In genomic region chr5:65562731-65563701, GRCh38 we compare ENCODE assay signal across 8 cellular contexts. TPM values are rescaled to one million over a fixed set of nuclear protein-coding genes. Genes with fewer than 3 reads are reported as not detected.
DNase-seq lines count a peak whose midpoint lies in the region; ATAC-seq, FAIRE-seq and TF ChIP-seq lines count a peak whose summit lies in the region.

A gene with protein sequence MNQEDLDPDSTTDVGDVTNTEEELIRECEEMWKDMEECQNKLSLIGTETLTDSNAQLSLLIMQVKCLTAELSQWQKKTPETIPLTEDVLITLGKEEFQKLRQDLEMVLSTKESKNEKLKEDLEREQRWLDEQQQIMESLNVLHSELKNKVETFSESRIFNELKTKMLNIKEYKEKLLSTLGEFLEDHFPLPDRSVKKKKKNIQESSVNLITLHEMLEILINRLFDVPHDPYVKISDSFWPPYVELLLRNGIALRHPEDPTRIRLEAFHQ (minus strand): TSS chr5:65563168. CDS start chr5:65554907, 8,261 bp downstream.
Gene PPWD1, plus strand, starts transcription at chr5:65563296. Its CDS starts 15 bp downstream, at chr5:65563311.

- ATAC-seq in HG02852 (IDR thresholded peaks at IDR 0.05; ENCODE audit: unreplicated experiment) (peak; percentile 99), heart right ventricle (peak; percentile 99 to 100 (median 100)), upper lobe of right lung (peak; percentile 100)

- DNase-seq in GM12892 (ENCODE audit: insufficient read length) (peak; percentile 53), NCI-H146 (lab: John Stamatoyannopoulos, UW) (peak; percentile 96), T-helper 1 cell (peak; percentile 86 to 98 (median 92)), amniotic epithelial cell (ENCODE audit: low read depth) (peak; percentile 93), heart right ventricle (peak; percentile 90 to 95), posterior cingulate gyrus (peak; percentile 90 to 99 (median 94)), upper lobe of right lung (peak; percentile 96)

- H3K4me1 ChIP-seq in heart right ventricle (peaks cover 2 to 38% (median 28%) of the 10 kb centered on the region in 9 donors), upper lobe of right lung (peaks cover 21% of the 10 kb centered on the region)

- H3K9me3 ChIP-seq in heart right ventricle (no peaks in the 10 kb centered on the region), upper lobe of right lung (no peaks in the 10 kb centered on the region)

- peak; percentile 87 for TF ChIP-seq POLR2A in GM12892 (IDR thresholded peaks at IDR 0.05; ENCODE audit: low read depth, low read length)

- H3K4me3 ChIP-seq in heart right ventricle = peak within 1 kb of the TSS; percentile 63 to 96 (median 78)
- peak within 1 kb of the TSS; percentile 78 for H3K4me3 ChIP-seq in upper lobe of right lung

- 0 to 1% methylated on average over 54 of the region's 54 CpGs for WGBS in heart right ventricle, 2 donors

- intact Hi-C loops in heart right ventricle (cut with DNase I) = loop anchor here in 2 of 10 donors (5.0 kb wide), 2 partner anchors 59 to 1401 kb away; partner anchors contain the start of gene TRIM23 (in 1 of the 2)
- intact Hi-C loops in posterior cingulate gyrus (cut with DNase I) = no loop called here
- intact Hi-C loops in upper lobe of right lung (cut with DNase I) = no loop called here

- TF ChIP-seq CTCF in heart right ventricle (IDR thresholded peaks at IDR 0.05) = no peak
- TF ChIP-seq CTCF in upper lobe of right lung (IDR thresholded peaks at IDR 0.05) = no peak

- H3K36me3 ChIP-seq in heart right ventricle = peaks cover 0 to 20% (median 4%) of the 10 kb centered on the region in 9 donors
- H3K36me3 ChIP-seq in upper lobe of right lung = peaks cover 6% of the 10 kb centered on the region

- H3K27ac ChIP-seq in heart right ventricle (peak within 1 kb of the TSS; percentile 73 to 92 (median 82)), upper lobe of right lung (peak within 1 kb of the TSS; percentile 92)

- FAIRE-seq in GM12892 (lab: Jason Lieb, UNC) = peak; percentile 96

- H3K27me3 ChIP-seq in heart right ventricle (no peaks in the 10 kb centered on the region), upper lobe of right lung (no peaks in the 10 kb centered on the region)

RNA-seq across cellular contexts. Expression of the first gene that starts in this region (rescaled TPM):
- 61.2 TPM for polyA plus RNA-seq in GM12892 (2012; ENCODE audit: missing spikeins)
- total RNA-seq in heart right ventricle (1 to 10 TPM in 3 of 10 donors, under 1 TPM in 7; 0.19 to 3.5 (median 0.62) TPM), upper lobe of right lung (2.3 TPM)
- polyA plus RNA-seq in heart right ventricle = under 1 TPM; 0.58 to 0.95 TPM

RNA-seq across cellular contexts. Expression of gene PPWD1, which starts in this region (rescaled TPM):
- polyA plus RNA-seq in GM12892 (2012; ENCODE audit: missing spikeins) = 33.9 TPM
- 10 to 100 TPM; 14.1 to 22.3 (median 16.2) TPM for total RNA-seq in heart right ventricle
- 10 to 100 TPM in 1 of 2 donors, 1 to 10 TPM in 1; 8.0 to 31.6 TPM for polyA plus RNA-seq in heart right ventricle
- 33.6 TPM for total RNA-seq in upper lobe of right lung

Comparison
In these comparisons a context has a peak if more than half of its experiments do, and no peak if none do; other contexts are left out.
1. Peak in every context shown above with its lines: DNase-seq, ATAC-seq, H3K4me3 ChIP-seq and H3K27ac ChIP-seq.